ENCODE assay signal across 9 cellular contexts in genomic region chr7:108600399-108600798, GRCh38.
"Had no signal": no experiment of that assay in that cellular context is flagged by ENCODE, and none has a peak within 500 bp of the region (broad histone marks: within the 10 kb centered on the region; RNA-seq: fewer than 3 reads in every experiment).

No MANE protein-coding gene starts in this region.

- H3K27ac Mint-ChIP-seq: GM23338, H9, HFFc6 had no signal

- H3K4me3 ChIP-seq: GM23248, GM23338, HAP-1 had no signal

- H3K9ac ChIP-seq: GM23248 had no signal

- H3K9me3 Mint-ChIP-seq: GM23338, H9, HFFc6 had no signal

- H3K4me2 ChIP-seq: GM23338 had no signal

- ATAC-seq: GM23338, HCT116 had no signal

- H3K36me3 ChIP-seq: HAP-1 had no signal

- H2AFZ ChIP-seq: GM23248 had no signal

- H3K27ac ChIP-seq: GM23248 had no signal

- H3K9me3 ChIP-seq: HAP-1 had no signal

- DNase-seq: GM23248, GOT3, H7, H9, HCEC 1CT, HFFc6 had no signal

- H3K4me3 Mint-ChIP-seq: GM23338, H9, HFFc6 had no signal
